8 cellular contexts compared by ENCODE assay signal in genomic region chr22:17120711-17121234, GRCh38. TPM values are rescaled to one million over a fixed set of nuclear protein-coding genes. Genes with fewer than 3 reads are reported as not detected.
DNase-seq lines count a peak whose midpoint lies in the region; ATAC-seq and TF ChIP-seq lines count a peak whose summit lies in the region.

No MANE protein-coding gene starts in this region.

- no peak overlapping the region for H3K27ac Mint-ChIP-seq in activated naive CD8-positive, alpha-beta T cell treated with anti-CD3 and anti-CD28 coated beads, Interleukin-2, amount 50 U/mL, for 24 hours

- in situ Hi-C loops in HAP-1 (cut with MboI; ENCODE audit: low sequenced_read_pairs) = no loop called here

- H3K27me3 ChIP-seq in HAP-1 (ENCODE audit: low read depth) (no peaks in the 10 kb centered on the region), left lung (peaks cover 33 to 50% of the 10 kb centered on the region in 2 donors), upper lobe of left lung (peaks cover 0 to 24% (median 11%) of the 10 kb centered on the region in 4 donors)

- H3K4me3 Mint-ChIP-seq in activated naive CD8-positive, alpha-beta T cell treated with anti-CD3 and anti-CD28 coated beads, Interleukin-2, amount 50 U/mL, for 24 hours = no peak overlapping the region

- peaks cover 35% of the 10 kb centered on the region for H3K4me1 Mint-ChIP-seq in activated naive CD8-positive, alpha-beta T cell treated with anti-CD3 and anti-CD28 coated beads, Interleukin-2, amount 50 U/mL, for 24 hours

- ATAC-seq in activated naive CD8-positive, alpha-beta T cell treated with anti-CD3 and anti-CD28 coated beads, Interleukin-2, amount 50 U/mL, for 24 hours = peak; percentile 13
- no peak for ATAC-seq in left lung
- no peak for ATAC-seq in upper lobe of left lung (ENCODE audit: low FRiP score in 2 of 2)
- no peak for ATAC-seq in HG02840 (IDR thresholded peaks at IDR 0.05; ENCODE audit: low FRiP score, unreplicated experiment)
- no peak for ATAC-seq in GM21723 (IDR thresholded peaks at IDR 0.05; ENCODE audit: unreplicated experiment)

- TF ChIP-seq CTCF in left lung (IDR thresholded peaks at IDR 0.05) = no peak
- no peak for TF ChIP-seq CTCF in upper lobe of left lung (IDR thresholded peaks at IDR 0.05)

- no peaks in the 10 kb centered on the region; the same call in 1 of the 2 replicates for H3K4me1 ChIP-seq in HAP-1
- H3K4me1 ChIP-seq in left lung = peaks cover 0 to 62% of the 10 kb centered on the region in 2 donors
- H3K4me1 ChIP-seq in upper lobe of left lung = peaks cover 24 to 46% (median 39%) of the 10 kb centered on the region in 4 donors

- DNase-seq in AG08396 (ENCODE audit: low spot score) (peak; percentile 41), HAP-1 (ENCODE audit: low spot score in 2 of 2) (peak in 1 of 2 experiments; percentile 59), left lung (no peak), upper lobe of left lung (peak in 1 of 2 donors; percentile 89), NCI-H1417 treated with DMSO at 0.1 percent for 48 hours (lab: John Stamatoyannopoulos, UW) (no peak)
- no peak for DNase-seq in activated naive CD8-positive, alpha-beta T cell treated with anti-CD3 and anti-CD28 coated beads, Interleukin-2, amount 50 U/mL, for 24 hours

- H3K4me3 ChIP-seq in HAP-1 (peak overlapping the region; percentile 33), left lung (peak overlapping the region; percentile 25 to 56), upper lobe of left lung (peak overlapping the region; percentile 49 to 78 (median 58))

- no peak for TF ChIP-seq POLR2A in upper lobe of left lung (IDR thresholded peaks at IDR 0.05)

- 0% methylated on average over 2 of the region's 70 CpGs; no CpG with 5 or more reads in 1 of the 2 donors for WGBS in upper lobe of left lung, 2 donors

- H3K9me3 ChIP-seq in HAP-1 (no peaks in the 10 kb centered on the region), left lung (no peaks in the 10 kb centered on the region), upper lobe of left lung (no peaks in the 10 kb centered on the region)

- intact Hi-C loops in left lung (cut with DNase I) = no loop called here

- no peaks in the 10 kb centered on the region for H3K9me3 Mint-ChIP-seq in activated naive CD8-positive, alpha-beta T cell treated with anti-CD3 and anti-CD28 coated beads, Interleukin-2, amount 50 U/mL, for 24 hours

- H3K36me3 Mint-ChIP-seq in activated naive CD8-positive, alpha-beta T cell treated with anti-CD3 and anti-CD28 coated beads, Interleukin-2, amount 50 U/mL, for 24 hours (ENCODE audit: low read depth) = no peaks in the 10 kb centered on the region

- TF ChIP-seq EP300 in upper lobe of left lung (IDR thresholded peaks at IDR 0.05) = no peak

- H3K36me3 ChIP-seq in HAP-1 (replicated peaks) (no peaks in the 10 kb centered on the region), left lung (no peaks in the 10 kb centered on the region), upper lobe of left lung (no peaks in the 10 kb centered on the region)

- no peak overlapping the region for H3K27ac ChIP-seq in left lung
- H3K27ac ChIP-seq in upper lobe of left lung = no peak overlapping the region

- H3K27me3 Mint-ChIP-seq in activated naive CD8-positive, alpha-beta T cell treated with anti-CD3 and anti-CD28 coated beads, Interleukin-2, amount 50 U/mL, for 24 hours = peaks cover 27% of the 10 kb centered on the region

RNA-seq across cellular contexts. Expression of gene TMEM121B, which starts 0.4 kb away (rescaled TPM):
- 1 to 10 TPM in 1 of 2 donors, under 1 TPM in 1; 0.41 to 1.4 TPM for total RNA-seq in left lung
- total RNA-seq in upper lobe of left lung = 1 to 10 TPM in 3 of 6 donors, under 1 TPM in 2, not detected in 1; 0.10 to 2.0 (median 1.1) TPM

RNA-seq across cellular contexts. Expression of gene IL17RA, which starts 36.0 kb away (rescaled TPM):
- total RNA-seq in left lung (10 to 100 TPM; 29.3 to 61.6 TPM), upper lobe of left lung (10 to 100 TPM; 22.6 to 58.9 (median 35.9) TPM)

RNA-seq across cellular contexts. Expression of gene HDHD5, which starts 38.3 kb away (rescaled TPM):
- total RNA-seq in left lung = 10 to 100 TPM; 18.1 to 34.2 TPM
- 10 to 100 TPM; 28.0 to 47.1 (median 34.3) TPM for total RNA-seq in upper lobe of left lung
